In the genomic region with DNA sequence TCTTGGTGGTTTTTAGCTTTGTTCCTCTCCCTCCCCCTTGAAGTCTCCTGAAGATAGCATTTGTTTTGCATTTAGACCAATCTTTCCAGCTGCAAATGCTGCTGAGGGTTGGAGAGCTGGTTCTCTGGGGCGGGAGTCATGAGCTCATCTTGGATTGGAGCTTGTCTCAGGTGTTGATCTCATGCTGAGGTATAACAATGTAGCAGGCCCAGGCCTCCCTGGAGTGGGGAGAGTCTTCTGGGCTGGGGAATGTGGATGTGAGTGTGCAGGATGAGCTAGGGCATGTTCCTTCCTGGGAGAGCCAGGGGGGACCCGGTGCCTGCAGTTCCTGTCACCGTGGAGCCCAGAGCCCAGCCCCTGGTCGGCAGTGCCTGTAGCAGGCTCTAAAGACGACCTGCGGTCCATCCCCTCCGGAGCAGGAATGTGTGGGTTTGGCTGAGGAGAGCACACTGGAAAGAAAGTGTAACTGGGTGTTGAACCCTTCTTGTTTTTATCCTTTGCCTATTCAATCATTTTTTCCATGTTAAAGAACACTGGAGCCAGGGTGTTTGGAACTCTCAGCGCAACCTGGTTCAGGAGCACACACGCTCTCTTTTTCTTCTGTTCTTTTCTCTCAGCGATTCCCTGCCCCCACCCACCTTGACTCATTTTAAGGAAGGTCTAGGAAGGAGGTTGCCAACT, we compare ENCODE assay signal across 2 cellular contexts.
TF ChIP-seq lines count a peak whose summit lies in the region.

No MANE protein-coding gene starts in this region.

TF ChIP-seq in SK-N-SH, 30 proteins besides CTCF, POLR2A, EP300 and RAD21 (continued from another document):
- TF ChIP-seq, protein P1, sequence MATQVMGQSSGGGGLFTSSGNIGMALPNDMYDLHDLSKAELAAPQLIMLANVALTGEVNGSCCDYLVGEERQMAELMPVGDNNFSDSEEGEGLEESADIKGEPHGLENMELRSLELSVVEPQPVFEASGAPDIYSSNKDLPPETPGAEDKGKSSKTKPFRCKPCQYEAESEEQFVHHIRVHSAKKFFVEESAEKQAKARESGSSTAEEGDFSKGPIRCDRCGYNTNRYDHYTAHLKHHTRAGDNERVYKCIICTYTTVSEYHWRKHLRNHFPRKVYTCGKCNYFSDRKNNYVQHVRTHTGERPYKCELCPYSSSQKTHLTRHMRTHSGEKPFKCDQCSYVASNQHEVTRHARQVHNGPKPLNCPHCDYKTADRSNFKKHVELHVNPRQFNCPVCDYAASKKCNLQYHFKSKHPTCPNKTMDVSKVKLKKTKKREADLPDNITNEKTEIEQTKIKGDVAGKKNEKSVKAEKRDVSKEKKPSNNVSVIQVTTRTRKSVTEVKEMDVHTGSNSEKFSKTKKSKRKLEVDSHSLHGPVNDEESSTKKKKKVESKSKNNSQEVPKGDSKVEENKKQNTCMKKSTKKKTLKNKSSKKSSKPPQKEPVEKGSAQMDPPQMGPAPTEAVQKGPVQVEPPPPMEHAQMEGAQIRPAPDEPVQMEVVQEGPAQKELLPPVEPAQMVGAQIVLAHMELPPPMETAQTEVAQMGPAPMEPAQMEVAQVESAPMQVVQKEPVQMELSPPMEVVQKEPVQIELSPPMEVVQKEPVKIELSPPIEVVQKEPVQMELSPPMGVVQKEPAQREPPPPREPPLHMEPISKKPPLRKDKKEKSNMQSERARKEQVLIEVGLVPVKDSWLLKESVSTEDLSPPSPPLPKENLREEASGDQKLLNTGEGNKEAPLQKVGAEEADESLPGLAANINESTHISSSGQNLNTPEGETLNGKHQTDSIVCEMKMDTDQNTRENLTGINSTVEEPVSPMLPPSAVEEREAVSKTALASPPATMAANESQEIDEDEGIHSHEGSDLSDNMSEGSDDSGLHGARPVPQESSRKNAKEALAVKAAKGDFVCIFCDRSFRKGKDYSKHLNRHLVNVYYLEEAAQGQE (IDR thresholded peaks at IDR 0.05; ENCODE audit: low read depth, low read length) = no peak
- TF ChIP-seq, protein P2, sequence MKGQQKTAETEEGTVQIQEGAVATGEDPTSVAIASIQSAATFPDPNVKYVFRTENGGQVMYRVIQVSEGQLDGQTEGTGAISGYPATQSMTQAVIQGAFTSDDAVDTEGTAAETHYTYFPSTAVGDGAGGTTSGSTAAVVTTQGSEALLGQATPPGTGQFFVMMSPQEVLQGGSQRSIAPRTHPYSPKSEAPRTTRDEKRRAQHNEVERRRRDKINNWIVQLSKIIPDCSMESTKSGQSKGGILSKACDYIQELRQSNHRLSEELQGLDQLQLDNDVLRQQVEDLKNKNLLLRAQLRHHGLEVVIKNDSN (IDR thresholded peaks at IDR 0.05; ENCODE audit: borderline replicate concordance, low read depth) = no peak
- TF ChIP-seq TEAD4 (IDR thresholded peaks at IDR 0.05; ENCODE audit: borderline replicate concordance, insufficient read depth) = no peak
- TF ChIP-seq EZH2phosphoT487 (IDR thresholded peaks at IDR 0.05; ENCODE audit: borderline replicate concordance, low read depth) = no peak
- TF ChIP-seq NRF1 (IDR thresholded peaks at IDR 0.05; ENCODE audit: low read depth, low read length) = no peak
- no peak for TF ChIP-seq RFX5 (IDR thresholded peaks at IDR 0.05; ENCODE audit: low read length)
- no peak for TF ChIP-seq TAF1 (IDR thresholded peaks at IDR 0.05; ENCODE audit: borderline replicate concordance, low read depth, low read length)
- no peak for TF ChIP-seq MEF2A (IDR thresholded peaks at IDR 0.05; ENCODE audit: borderline replicate concordance, low read depth)
- TF ChIP-seq TCF12 (IDR thresholded peaks at IDR 0.05) = no peak

TF ChIP-seq in SK-N-SH treated with all-trans-retinoic acid at 6 μM for 48 hours, 23 proteins besides CTCF, POLR2A, EP300 and RAD21 (continued from another document):
- TF ChIP-seq, protein P3, sequence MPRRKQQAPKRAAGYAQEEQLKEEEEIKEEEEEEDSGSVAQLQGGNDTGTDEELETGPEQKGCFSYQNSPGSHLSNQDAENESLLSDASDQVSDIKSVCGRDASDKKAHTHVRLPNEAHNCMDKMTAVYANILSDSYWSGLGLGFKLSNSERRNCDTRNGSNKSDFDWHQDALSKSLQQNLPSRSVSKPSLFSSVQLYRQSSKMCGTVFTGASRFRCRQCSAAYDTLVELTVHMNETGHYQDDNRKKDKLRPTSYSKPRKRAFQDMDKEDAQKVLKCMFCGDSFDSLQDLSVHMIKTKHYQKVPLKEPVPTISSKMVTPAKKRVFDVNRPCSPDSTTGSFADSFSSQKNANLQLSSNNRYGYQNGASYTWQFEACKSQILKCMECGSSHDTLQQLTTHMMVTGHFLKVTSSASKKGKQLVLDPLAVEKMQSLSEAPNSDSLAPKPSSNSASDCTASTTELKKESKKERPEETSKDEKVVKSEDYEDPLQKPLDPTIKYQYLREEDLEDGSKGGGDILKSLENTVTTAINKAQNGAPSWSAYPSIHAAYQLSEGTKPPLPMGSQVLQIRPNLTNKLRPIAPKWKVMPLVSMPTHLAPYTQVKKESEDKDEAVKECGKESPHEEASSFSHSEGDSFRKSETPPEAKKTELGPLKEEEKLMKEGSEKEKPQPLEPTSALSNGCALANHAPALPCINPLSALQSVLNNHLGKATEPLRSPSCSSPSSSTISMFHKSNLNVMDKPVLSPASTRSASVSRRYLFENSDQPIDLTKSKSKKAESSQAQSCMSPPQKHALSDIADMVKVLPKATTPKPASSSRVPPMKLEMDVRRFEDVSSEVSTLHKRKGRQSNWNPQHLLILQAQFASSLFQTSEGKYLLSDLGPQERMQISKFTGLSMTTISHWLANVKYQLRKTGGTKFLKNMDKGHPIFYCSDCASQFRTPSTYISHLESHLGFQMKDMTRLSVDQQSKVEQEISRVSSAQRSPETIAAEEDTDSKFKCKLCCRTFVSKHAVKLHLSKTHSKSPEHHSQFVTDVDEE (CRISPR knock-in tag; IDR thresholded peaks at IDR 0.05) = no peak
- TF ChIP-seq ARNTL (CRISPR knock-in tag; IDR thresholded peaks at IDR 0.05; ENCODE audit: borderline replicate concordance, low read depth) (no peak), ESRRG (CRISPR knock-in tag; IDR thresholded peaks at IDR 0.05) (no peak), ZC3H10 (CRISPR knock-in tag; IDR thresholded peaks at IDR 0.05) (no peak), TOX (CRISPR knock-in tag; IDR thresholded peaks at IDR 0.05; ENCODE audit: borderline replicate concordance) (no peak), BACH2 (CRISPR knock-in tag; IDR thresholded peaks at IDR 0.05; ENCODE audit: borderline replicate concordance) (no peak), CSDC2 (CRISPR knock-in tag; IDR thresholded peaks at IDR 0.05) (no peak)
- TF ChIP-seq, protein P4, sequence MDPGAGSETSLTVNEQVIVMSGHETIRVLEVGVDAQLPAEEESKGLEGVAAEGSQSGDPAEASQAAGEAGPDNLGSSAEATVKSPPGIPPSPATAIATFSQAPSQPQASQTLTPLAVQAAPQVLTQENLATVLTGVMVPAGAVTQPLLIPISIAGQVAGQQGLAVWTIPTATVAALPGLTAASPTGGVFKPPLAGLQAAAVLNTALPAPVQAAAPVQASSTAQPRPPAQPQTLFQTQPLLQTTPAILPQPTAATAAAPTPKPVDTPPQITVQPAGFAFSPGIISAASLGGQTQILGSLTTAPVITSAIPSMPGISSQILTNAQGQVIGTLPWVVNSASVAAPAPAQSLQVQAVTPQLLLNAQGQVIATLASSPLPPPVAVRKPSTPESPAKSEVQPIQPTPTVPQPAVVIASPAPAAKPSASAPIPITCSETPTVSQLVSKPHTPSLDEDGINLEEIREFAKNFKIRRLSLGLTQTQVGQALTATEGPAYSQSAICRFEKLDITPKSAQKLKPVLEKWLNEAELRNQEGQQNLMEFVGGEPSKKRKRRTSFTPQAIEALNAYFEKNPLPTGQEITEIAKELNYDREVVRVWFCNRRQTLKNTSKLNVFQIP (CRISPR knock-in tag; IDR thresholded peaks at IDR 0.05; ENCODE audit: borderline replicate concordance, low read depth) = no peak
- TF ChIP-seq, protein P5, sequence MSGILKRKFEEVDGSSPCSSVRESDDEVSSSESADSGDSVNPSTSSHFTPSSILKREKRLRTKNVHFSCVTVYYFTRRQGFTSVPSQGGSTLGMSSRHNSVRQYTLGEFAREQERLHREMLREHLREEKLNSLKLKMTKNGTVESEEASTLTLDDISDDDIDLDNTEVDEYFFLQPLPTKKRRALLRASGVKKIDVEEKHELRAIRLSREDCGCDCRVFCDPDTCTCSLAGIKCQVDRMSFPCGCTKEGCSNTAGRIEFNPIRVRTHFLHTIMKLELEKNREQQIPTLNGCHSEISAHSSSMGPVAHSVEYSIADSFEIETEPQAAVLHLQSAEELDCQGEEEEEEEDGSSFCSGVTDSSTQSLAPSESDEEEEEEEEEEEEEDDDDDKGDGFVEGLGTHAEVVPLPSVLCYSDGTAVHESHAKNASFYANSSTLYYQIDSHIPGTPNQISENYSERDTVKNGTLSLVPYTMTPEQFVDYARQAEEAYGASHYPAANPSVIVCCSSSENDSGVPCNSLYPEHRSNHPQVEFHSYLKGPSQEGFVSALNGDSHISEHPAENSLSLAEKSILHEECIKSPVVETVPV (CRISPR knock-in tag; IDR thresholded peaks at IDR 0.05) = no peak
- TF ChIP-seq, protein P6, sequence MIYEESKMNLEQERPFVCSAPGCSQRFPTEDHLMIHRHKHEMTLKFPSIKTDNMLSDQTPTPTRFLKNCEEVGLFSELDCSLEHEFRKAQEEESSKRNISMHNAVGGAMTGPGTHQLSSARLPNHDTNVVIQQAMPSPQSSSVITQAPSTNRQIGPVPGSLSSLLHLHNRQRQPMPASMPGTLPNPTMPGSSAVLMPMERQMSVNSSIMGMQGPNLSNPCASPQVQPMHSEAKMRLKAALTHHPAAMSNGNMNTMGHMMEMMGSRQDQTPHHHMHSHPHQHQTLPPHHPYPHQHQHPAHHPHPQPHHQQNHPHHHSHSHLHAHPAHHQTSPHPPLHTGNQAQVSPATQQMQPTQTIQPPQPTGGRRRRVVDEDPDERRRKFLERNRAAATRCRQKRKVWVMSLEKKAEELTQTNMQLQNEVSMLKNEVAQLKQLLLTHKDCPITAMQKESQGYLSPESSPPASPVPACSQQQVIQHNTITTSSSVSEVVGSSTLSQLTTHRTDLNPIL (CRISPR knock-in tag; IDR thresholded peaks at IDR 0.05; ENCODE audit: low read depth) = no peak
